Comparison of ENCODE assay signal across 1 cellular context in genomic region chr3:134199240-134199639, GRCh38.
TF ChIP-seq lines count a peak whose summit lies in the region.

No MANE protein-coding gene starts in this region.

TF ChIP-seq in GM23338, 12 proteins besides CTCF, POLR2A, EP300 and RAD21 (continued from another document):
- TF ChIP-seq ETS1 (IDR thresholded peaks at IDR 0.05) (no peak), JUNB (IDR thresholded peaks at IDR 0.05; ENCODE audit: unreplicated experiment) (no peak)
TF ChIP-seq in GM23338: peak in this region for 0.
